13 cellular contexts compared by ENCODE assay signal in genomic region chr2:70596293-70596692, GRCh38. TPM values are rescaled to one million over a fixed set of nuclear protein-coding genes. Genes with fewer than 3 reads are reported as not detected.
DNase-seq lines count a peak whose midpoint lies in the region; ATAC-seq lines count a peak whose summit lies in the region.
"Had no signal": no experiment of that assay in that cellular context is flagged by ENCODE, and none has a peak within 500 bp of the region (broad histone marks: within the 10 kb centered on the region; RNA-seq: fewer than 3 reads in every experiment).

No MANE protein-coding gene starts in this region.

- peak; percentile 77 for DNase-seq in ACHN
- DNase-seq in HK-2 (ENCODE audit: unreplicated experiment): peak; percentile 81
- peak in 1 of 2 experiments; percentile 23 for DNase-seq in SJSA1 (ENCODE audit: low read depth in 1 of 2, low spot score in 2 of 2)
- peak; percentile 38 for DNase-seq in iris pigment epithelial cell (ENCODE audit: low read depth)
- DNase-seq in cerebellar nuclear complex (lab: John Stamatoyannopoulos, UW): no peak
- DNase-seq in activated T-cell treated with anti-CD3 and anti-CD28 coated beads for 4 hours: no peak
- DNase-seq in NCI-H446 (lab: John Stamatoyannopoulos, UW): no peak
- DNase-seq: activated B cell treated with CpG ODN at 0.5 μM for 24 hours, activated gamma-delta T cell, natural killer cell had no signal

- H3K27me3 ChIP-seq in SJSA1 (replicated peaks): no peaks in the 10 kb centered on the region; the same call in 1 of the 2 replicates

- no peaks in the 10 kb centered on the region for H3K9me3 ChIP-seq in SJSA1 (replicated peaks)

- peak overlapping the region; percentile 26 for H3K27ac ChIP-seq in SJSA1
- H3K27ac ChIP-seq: C4-2B had no signal

- no peak overlapping the region for H3K4me3 ChIP-seq in SJSA1

- peaks cover 12% of the 10 kb centered on the region for H3K4me1 ChIP-seq in SJSA1 (replicated peaks)

- ATAC-seq in GM18873 (IDR thresholded peaks at IDR 0.05; ENCODE audit: low FRiP score, unreplicated experiment): no peak

- H3K36me3 ChIP-seq in SJSA1: no peaks in the 10 kb centered on the region

- in situ Hi-C loops in ACHN (cut with HindIII; ENCODE audit: low pct_ligation_motif_present, low pct_unique_long_range_greater_than_20kb, low sequenced_read_pairs): no loop called here

RNA-seq across cellular contexts. Expression of gene TGFA, which starts 42.7 kb away (rescaled TPM):
- total RNA-seq in SJSA1 (2014; rRNA removed; shearing (Covaris generic)): 0.42 and 1.4 TPM in 2 replicates
- total RNA-seq: fibroblast of lung had no signal

Comparison
In these comparisons a context has a peak if more than half of its experiments do, and no peak if none do; other contexts are left out.
1. DNase-seq: peak in ACHN (single experiment), HK-2 (single experiment) and iris pigment epithelial cell (single experiment); none in cerebellar nuclear complex (0 of 2), activated T-cell treated with anti-CD3 and anti-CD28 coated beads for 4 hours (single experiment) and NCI-H446 (0 of 2).